ENCODE assay signal across 28 cellular contexts in the genomic region with DNA sequence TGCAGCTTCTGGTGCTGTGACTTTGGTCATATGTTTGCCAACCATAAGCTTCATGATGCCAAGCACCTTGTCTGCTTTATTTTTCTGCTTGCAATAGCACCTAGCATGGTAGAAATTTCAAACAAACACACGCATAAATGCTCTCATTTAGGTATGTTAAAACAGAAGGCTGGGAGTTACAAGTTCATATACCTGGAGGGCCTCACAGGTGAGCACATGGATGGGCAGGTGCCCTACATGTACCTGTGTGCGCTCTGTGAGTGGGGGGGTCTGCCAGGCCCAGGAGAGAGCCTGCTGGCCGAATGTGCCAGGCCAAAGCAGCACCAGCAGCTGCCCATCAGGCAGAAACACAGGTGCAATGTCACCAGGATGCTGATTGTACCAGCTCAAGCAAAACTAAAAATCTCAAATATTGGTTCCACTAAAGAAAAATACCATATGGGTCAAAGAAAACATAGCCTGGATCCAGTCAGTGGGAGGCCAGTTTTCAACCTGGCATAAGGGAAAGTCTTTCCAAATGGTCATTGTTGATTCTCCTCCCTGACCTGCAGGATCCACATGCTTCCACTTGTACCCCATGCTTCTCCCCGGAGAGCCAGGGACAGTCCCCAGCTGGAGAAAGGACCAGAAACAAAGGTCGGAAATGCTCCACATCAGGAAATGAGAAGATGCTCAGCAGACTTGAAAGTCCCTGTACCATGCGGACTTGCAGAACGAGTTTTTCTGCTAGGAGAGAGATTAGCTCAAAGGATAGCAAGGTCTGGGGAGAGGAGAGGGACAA. TPM values are rescaled to one million over a fixed set of nuclear protein-coding genes. Genes with fewer than 3 reads are reported as not detected.
DNase-seq lines count a peak whose midpoint lies in the region; ATAC-seq, FAIRE-seq and TF ChIP-seq lines count a peak whose summit lies in the region.
"Had no signal": no experiment of that assay in that cellular context is flagged by ENCODE, and none has a peak within 500 bp of the region (broad histone marks: within the 10 kb centered on the region; RNA-seq: fewer than 3 reads in every experiment).

No MANE protein-coding gene starts in this region.

- H3K36me3 ChIP-seq in Caco-2 (ENCODE audit: control insufficient read depth, insufficient read depth, low read length) (no peaks in the 10 kb centered on the region), GM12878 (ENCODE audit: control insufficient read depth in 2 of 2, insufficient read depth in 2 of 2, low read length in 1 of 2) (no peaks in the 10 kb centered on the region), mesendoderm (ENCODE audit: control insufficient read depth, insufficient read depth, low read length) (no peaks in the 10 kb centered on the region), MG63 (no peaks in the 10 kb centered on the region)
- H3K36me3 ChIP-seq: adrenal gland; BLaER1 treated with 17β-estradiol and CSF1 and Interleukin-3, amounts not matched to agents 10 nM and 100 nM; heart right ventricle; left ventricle myocardium inferior; pancreas; right lobe of liver had no signal

- no peak for TF ChIP-seq EP300 in GM12878 (IDR thresholded peaks at IDR 0.05; ENCODE audit: borderline replicate concordance in 1 of 2, control insufficient read depth in 1 of 2, low read depth in 2 of 2, low read length in 2 of 2)

- no peaks in the 10 kb centered on the region for H3K79me1 ChIP-seq in mesendoderm (ENCODE audit: low read length)

- no peak for TF ChIP-seq RAD21 in GM12878 (IDR thresholded peaks at IDR 0.05; ENCODE audit: insufficient read depth, low read depth, low read length)

- no peaks in the 10 kb centered on the region for H3K79me2 ChIP-seq in GM12878 (ENCODE audit: control insufficient read depth, insufficient read depth, low read length)
- no peaks in the 10 kb centered on the region for H3K79me2 ChIP-seq in mesendoderm (ENCODE audit: control insufficient read depth, insufficient read depth, low read length)

- WGBS in GM12878 (ENCODE audit: insufficient coverage, insufficient replicate concordance, low lambda C conversion rate, missing lambda C conversion rate) = 37% methylated on average over 7 of the region's 7 CpGs
- no CpG with 5 or more reads among the region's 7 CpGs for WGBS in mesendoderm (ENCODE audit: extremely low coverage, insufficient coverage, low lambda C conversion rate)

- RAD21 ChIA-PET in GM12878 (lab: Charles Lee; ENCODE audit: unreplicated experiment) = interaction anchor here (1.0 to 1.7 kb wide), 5 partner anchors 95 to 653 kb away, joined by 3 to 9 read pairs (median 3); no protein-coding TSS in a partner anchor

- SMC1A ChIA-PET in GM12878 (lab: Charles Lee; ENCODE audit: uncharacterized antibody, unreplicated experiment) = interaction anchor here (0.7 to 5.5 kb wide), 13 partner anchors 8 to 447 kb away, joined by 3 to 78 read pairs (median 5); partner anchors contain the start of gene PFDN4

- POLR2A ChIA-PET in Caco-2 (lab: Charles Lee) (no interaction called here), GM12878 (lab: Charles Lee) (no interaction called here)

- no peak overlapping the region for H2BK5ac ChIP-seq in mesendoderm (ENCODE audit: low read length)

- no peak overlapping the region for H3K4me3 Mint-ChIP-seq in Caco-2 (ENCODE audit: unreplicated experiment)
- H3K4me3 Mint-ChIP-seq: immature natural killer cell; nephron; T-helper 2 cell treated with Interferon-gamma antibody and Interleukin-4, amounts not matched to agents 5 μg/mL and 100 μg/mL, for 36 hours; WTC11 had no signal

- H3K56ac ChIP-seq in mesendoderm (ENCODE audit: low read length) = no peak overlapping the region

- no peak for TF ChIP-seq POLR2A in GM12878 (IDR thresholded peaks at IDR 0.05; ENCODE audit: low read depth, low read length)

- DNase-seq in Caco-2 (peak; percentile 61 to 70), HPDE6-E6E7 (ENCODE audit: extremely low spot score) (peak; percentile 48), GM12878 (ENCODE audit: low read depth, low spot score) (no peak), mesendoderm (peak; percentile 26), NCI-H2081 (lab: John Stamatoyannopoulos, UW) (no peak), MG63 (no peak)
- DNase-seq in stimulated activated CD4-positive, alpha-beta T cell treated with anti-CD3 and anti-CD28 coated beads, Interleukin-12 subunit alpha, Interleukin-12 subunit beta, amount 100 ng/mL, for 4 hours = no peak
- DNase-seq: activated CD4-positive, alpha-beta T cell treated with anti-CD3 and anti-CD28 coated beads, Interleukin-2, amount 50 U/mL, for 48 hours; adrenal gland; dermis blood vessel endothelial cell; EL; heart right ventricle; immature natural killer cell; left ventricle myocardium inferior; midbrain; NCI-H1092; NCI-H2029 treated with DMSO at 0.1 percent for 48 hours; pancreas; right lobe of liver; stimulated activated CD4-positive, alpha-beta T cell treated with anti-CD3 and anti-CD28 coated beads, Interleukin-15, amount 100 ng/mL, for 24 hours had no signal

- no peak overlapping the region for H4K8ac ChIP-seq in mesendoderm (ENCODE audit: low read depth, low read length)

- H4K5ac ChIP-seq in mesendoderm (ENCODE audit: low read length) = no peak overlapping the region

- FAIRE-seq in GM12878 (lab: Jason Lieb, UNC) = no peak
- FAIRE-seq: pancreas, urothelium cell line had no signal

- CTCF ChIA-PET in Caco-2 (lab: Charles Lee) = interaction anchor here (0.6 to 6.0 kb wide), 12 partner anchors 8 to 422 kb away, joined by 3 to 84 read pairs (median 5); partner anchors contain the start of gene PFDN4
- CTCF ChIA-PET in GM12878 (lab: Yijun Ruan, JAX) = interaction anchor here (0.6 to 7.5 kb wide), 24 partner anchors 8 to 985 kb away, joined by 3 to 153 read pairs (median 4); partner anchors contain the start of gene PFDN4

- BruUV-seq in Caco-2 (replicated peaks; lab: Mats Ljungman, UMichigan) (no TSS peak), GM12878 (replicated peaks; lab: Mats Ljungman, UMichigan) (no TSS peak)

- no peak overlapping the region for H2BK120ac ChIP-seq in mesendoderm (ENCODE audit: low read depth, low read length)

- peaks cover 8% of the 10 kb centered on the region for H3K27me3 Mint-ChIP-seq in Caco-2 (ENCODE audit: insufficient read depth, unreplicated experiment)

- H3K9me3 ChIP-seq in Caco-2 (no peaks in the 10 kb centered on the region), GM12878 (replicated peaks; ENCODE audit: control insufficient read depth, insufficient read depth, low read length) (no peaks in the 10 kb centered on the region), MG63 (no peaks in the 10 kb centered on the region)
- H3K9me3 ChIP-seq: adrenal gland; BLaER1 treated with 17β-estradiol and CSF1 and Interleukin-3, amounts not matched to agents 10 nM and 100 nM; heart right ventricle; left ventricle myocardium inferior; pancreas; right lobe of liver had no signal

- H3K4me3 ChIP-seq in Caco-2 (ENCODE audit: low read depth, low read length) (no peak overlapping the region), GM12878 (no peak overlapping the region), mesendoderm (ENCODE audit: low read length) (no peak overlapping the region), MG63 (no peak overlapping the region)
- H3K4me3 ChIP-seq: adrenal gland; BLaER1 treated with 17β-estradiol and CSF1 and Interleukin-3, amounts not matched to agents 10 nM and 100 nM; heart right ventricle; left ventricle myocardium inferior; pancreas; right lobe of liver had no signal

- no peak overlapping the region for H2AK5ac ChIP-seq in mesendoderm (ENCODE audit: low read length)

- peaks cover 7% of the 10 kb centered on the region for H3K4me1 Mint-ChIP-seq in Caco-2 (ENCODE audit: low read depth, unreplicated experiment)
- H3K4me1 Mint-ChIP-seq: immature natural killer cell, nephron had no signal

- H3K18ac ChIP-seq in mesendoderm (ENCODE audit: low read length) = no peak overlapping the region

- H3K4me2 ChIP-seq in GM12878 (ENCODE audit: control insufficient read depth, insufficient read depth) = no peak overlapping the region
- no peak overlapping the region for H3K4me2 ChIP-seq in mesendoderm (ENCODE audit: low read length)
- H3K4me2 ChIP-seq: BLaER1 treated with 17β-estradiol and CSF1 and Interleukin-3, amounts not matched to agents 10 nM and 100 nM; KMS-11 had no signal

- H3K27ac Mint-ChIP-seq in Caco-2 (ENCODE audit: unreplicated experiment) = no peak overlapping the region
- H3K27ac Mint-ChIP-seq: immature natural killer cell; nephron; T-helper 2 cell treated with Interferon-gamma antibody and Interleukin-4, amounts not matched to agents 5 μg/mL and 100 μg/mL, for 36 hours; WTC11 had no signal

- no peak overlapping the region for H3K23ac ChIP-seq in mesendoderm (ENCODE audit: low read length)

- ATAC-seq in GM12878 = no peak
- ATAC-seq in HG03025 (IDR thresholded peaks at IDR 0.05; ENCODE audit: low FRiP score, unreplicated experiment) = no peak
- ATAC-seq: heart right ventricle, right lobe of liver had no signal

- intact Hi-C loops in Caco-2 (cut with micrococcal nuclease; ENCODE audit: unreplicated experiment) (no loop called here), GM12878 (cut with micrococcal nuclease; ENCODE audit: unreplicated experiment) (no loop called here)

- TF ChIP-seq CTCF in Caco-2 (IDR thresholded peaks at IDR 0.05; ENCODE audit: insufficient read depth in 1 of 2, low read depth in 1 of 2, low read length in 1 of 2, severe bottlenecking in 1 of 2, unreplicated experiment in 1 of 2) (no peak), GM12878 (IDR thresholded peaks at IDR 0.05 in 2 of 3, conservative IDR thresholded peaks at IDR 0.05 in 1 of 3; ENCODE audit: control insufficient read depth in 2 of 3, extremely low read depth in 1 of 3, insufficient read depth in 1 of 3, low read depth in 3 of 3, low read length in 3 of 3) (no peak)

- H3K4ac ChIP-seq in mesendoderm (ENCODE audit: low read depth, low read length) = no peak overlapping the region

- H3K9me3 Mint-ChIP-seq in Caco-2 (ENCODE audit: unreplicated experiment) = no peaks in the 10 kb centered on the region
- H3K9me3 Mint-ChIP-seq: immature natural killer cell; nephron; T-helper 2 cell treated with Interferon-gamma antibody and Interleukin-4, amounts not matched to agents 5 μg/mL and 100 μg/mL, for 36 hours; WTC11 had no signal

- H3K27me3 ChIP-seq in Caco-2 (replicated peaks; ENCODE audit: control insufficient read depth, insufficient read depth, low read length) (no peaks in the 10 kb centered on the region; the same call in 1 of the 2 replicates), GM12878 (replicated peaks in 1 of 2; ENCODE audit: control insufficient read depth in 2 of 2, insufficient read depth in 2 of 2, low read length in 1 of 2) (no peaks in the 10 kb centered on the region), mesendoderm (ENCODE audit: insufficient read depth, low read length, poor library complexity) (no peaks in the 10 kb centered on the region), MG63 (no peaks in the 10 kb centered on the region)
- H3K27me3 ChIP-seq: adrenal gland; BLaER1 treated with 17β-estradiol and CSF1 and Interleukin-3, amounts not matched to agents 10 nM and 100 nM; pancreas; right lobe of liver had no signal

- H3K9ac ChIP-seq in GM12878 (ENCODE audit: control insufficient read depth, insufficient read depth, low read length) (no peak overlapping the region), mesendoderm (ENCODE audit: low read length) (no peak overlapping the region)
- H3K9ac ChIP-seq: BLaER1 treated with 17β-estradiol and CSF1 and Interleukin-3, amounts not matched to agents 10 nM and 100 nM; KMS-11 had no signal

- no peak overlapping the region for H2AFZ ChIP-seq in GM12878 (ENCODE audit: control insufficient read depth, low read depth, low read length)

- in situ Hi-C loops in GM12878 (cut with MboI) = loop anchor here (10.0 kb wide), 1 partner anchor 626 kb away; no protein-coding TSS in a partner anchor

- H2BK15ac ChIP-seq in mesendoderm (replicated peaks; ENCODE audit: low read depth) = no peak overlapping the region

- H3K4me1 ChIP-seq in Caco-2 (peaks cover 6% of the 10 kb centered on the region; the same call in 1 of the 2 replicates), GM12878 (ENCODE audit: control insufficient read depth, insufficient read depth, low read length) (peaks cover 7% of the 10 kb centered on the region), mesendoderm (ENCODE audit: control insufficient read depth, low read depth, low read length) (no peaks in the 10 kb centered on the region)
- H3K4me1 ChIP-seq: adrenal gland, heart right ventricle, left ventricle myocardium inferior, pancreas, right lobe of liver had no signal

- no peaks in the 10 kb centered on the region for H4K20me1 ChIP-seq in GM12878 (ENCODE audit: control insufficient read depth, insufficient read depth)
- H4K20me1 ChIP-seq: BLaER1 treated with 17β-estradiol and CSF1 and Interleukin-3, amounts not matched to agents 10 nM and 100 nM had no signal

- no peaks in the 10 kb centered on the region for H3K36me3 Mint-ChIP-seq in Caco-2 (ENCODE audit: insufficient read depth, unreplicated experiment)
- H3K36me3 Mint-ChIP-seq: immature natural killer cell, WTC11 had no signal

- H3K27ac ChIP-seq in GM12878 (ENCODE audit: control insufficient read depth, insufficient read depth) = no peak overlapping the region
- H3K27ac ChIP-seq in mesendoderm (ENCODE audit: low read depth, low read length) = no peak overlapping the region
- H3K27ac ChIP-seq: adrenal gland; BLaER1 treated with 17β-estradiol and CSF1 and Interleukin-3, amounts not matched to agents 10 nM and 100 nM; heart right ventricle; KMS-11; left ventricle myocardium inferior; pancreas; right lobe of liver; RWPE1 had no signal

RNA-seq across cellular contexts. Expression of gene PFDN4, which starts 7.2 kb away (rescaled TPM):
- 86.7 and 93.4 TPM in 2 replicates for total RNA-seq in Caco-2 (2022)
- 6.5 and 8.4 TPM in 2 replicates for total RNA-seq in GM12878 (2013; cell fraction: nucleolus; rRNA removed)
- 40.0 and 54.8 TPM in 2 replicates for total RNA-seq in GM12878 (2014; rRNA removed)
- total RNA-seq in GM12878 (2014; rRNA removed; fragmentation: Illumina TruSeq; extraction: Trizol) = 88.4 and 94.5 TPM in 2 replicates
- 36.9 and 39.0 TPM in 2 replicates for total RNA-seq in GM12878 (2021)
- polyA plus RNA-seq in GM12878 (2011; ENCODE audit: low read depth) = 11.2 TPM
- 60.8 and 128 TPM in 2 replicates for polyA plus RNA-seq in GM12878 (2011; rRNA removed)
- 16.6 and 21.9 TPM in 2 replicates for polyA plus RNA-seq in GM12878 (2011; cell fraction: cytosol; rRNA removed)
- polyA plus RNA-seq in GM12878 (2011; cell fraction: nucleus; rRNA removed) = 20.8 and 22.9 TPM in 2 replicates
- polyA plus RNA-seq in GM12878 (2012) = 58.4 and 77.9 TPM in 2 replicates
- 136 and 201 TPM in 2 replicates for polyA plus RNA-seq in GM12878 (2014; fragmentation: Illumina TruSeq; extraction: Trizol)
- polyA plus RNA-seq in GM12878 (2014; fragmentation: Nextera tagmentation; extraction: Ambion mirVana) = 100 to 1,000 TPM; 121 to 123 TPM
- 51.0 and 76.6 TPM in 2 replicates for polyA plus RNA-seq in GM12878 (2014; rRNA removed)
- 10 to 100 TPM; 78.1 to 87.5 TPM for polyA plus RNA-seq in GM12878 (2016; fragmentation: Nextera tagmentation; extraction: Ambion mirVana)
- 4.4 and 6.5 TPM in 2 replicates for polyA minus RNA-seq in GM12878 (2011; rRNA and poly(A)+ RNA removed)
- 5.4 and 8.2 TPM in 2 replicates for polyA minus RNA-seq in GM12878 (2011; cell fraction: cytosol; rRNA and poly(A)+ RNA removed)
- polyA minus RNA-seq in GM12878 (2011; cell fraction: nucleus; rRNA and poly(A)+ RNA removed) = 0.97 and 2.9 TPM in 2 replicates
- polyA plus RNA-seq in mesendoderm (2013, experiment 1 of 2) = 263 TPM
- 260 TPM for polyA plus RNA-seq in mesendoderm (2013, experiment 2 of 2)
- 188 and 339 TPM in 2 replicates for total RNA-seq in MG63 (2014; rRNA removed; shearing (Covaris generic); ENCODE audit: low replicate concordance)

RNA-seq across cellular contexts. Expression of gene CYP24A1, which starts 26.9 kb away (rescaled TPM):
- total RNA-seq in Caco-2 (2022) (3.6 and 3.7 TPM in 2 replicates), GM12878 (2014; rRNA removed) (not detected in 2 replicates), GM12878 (2014; rRNA removed; fragmentation: Illumina TruSeq; extraction: Trizol) (not detected in 2 replicates), GM12878 (2021) (0.69 TPM in 1 of 2 replicates, not detected in the other)
- total RNA-seq in GM12878 (2013; cell fraction: nucleolus; rRNA removed) = not detected in 2 replicates
- not detected for polyA plus RNA-seq in GM12878 (2011; ENCODE audit: low read depth)
- polyA plus RNA-seq in GM12878 (2011; rRNA removed) (not detected in 2 replicates), GM12878 (2014; fragmentation: Illumina TruSeq; extraction: Trizol) (not detected in 2 replicates), GM12878 (2014; fragmentation: Nextera tagmentation; extraction: Ambion mirVana) (not detected), GM12878 (2014; rRNA removed) (not detected in 2 replicates), GM12878 (2016; fragmentation: Nextera tagmentation; extraction: Ambion mirVana) (not detected)
- polyA plus RNA-seq in GM12878 (2011; cell fraction: cytosol; rRNA removed) = not detected in 2 replicates
- polyA plus RNA-seq in GM12878 (2011; cell fraction: nucleus; rRNA removed) = not detected in 2 replicates
- not detected in 2 replicates for polyA plus RNA-seq in GM12878 (2012)
- not detected in 2 replicates for polyA minus RNA-seq in GM12878 (2011; rRNA and poly(A)+ RNA removed)
- polyA minus RNA-seq in GM12878 (2011; cell fraction: cytosol; rRNA and poly(A)+ RNA removed) = not detected in 2 replicates
- not detected in 2 replicates for polyA minus RNA-seq in GM12878 (2011; cell fraction: nucleus; rRNA and poly(A)+ RNA removed)
- 0.81 TPM for polyA plus RNA-seq in mesendoderm (2013, experiment 1 of 2)
- polyA plus RNA-seq in mesendoderm (2013, experiment 2 of 2) = 0.91 TPM
- total RNA-seq in MG63 (2014; rRNA removed; shearing (Covaris generic); ENCODE audit: low replicate concordance) = not detected in 2 replicates
- total RNA-seq: adrenal gland, dermis blood vessel endothelial cell, heart right ventricle, left ventricle myocardium inferior, right lobe of liver, WTC11 had no signal
- polyA plus RNA-seq: heart right ventricle, immature natural killer cell, pancreas had no signal

Comparison
In these comparisons a context has a peak if more than half of its experiments do, and no peak if none do; other contexts are left out.
1. DNase-seq: peak in Caco-2 (2 of 2), HPDE6-E6E7 (single experiment) and mesendoderm (single experiment); none in GM12878 (single experiment), stimulated activated CD4-positive, alpha-beta T cell treated with anti-CD3 and anti-CD28 coated beads, Interleukin-12 subunit alpha, Interleukin-12 subunit beta, amount 100 ng/mL, for 4 hours (single experiment), NCI-H2081 (0 of 2) and MG63 (single experiment).